8 cellular contexts compared by ENCODE assay signal in genomic region chr6:98947411-98948292, GRCh38. TPM values are rescaled to one million over a fixed set of nuclear protein-coding genes. Genes with fewer than 3 reads are reported as not detected.
DNase-seq lines count a peak whose midpoint lies in the region; ATAC-seq and TF ChIP-seq lines count a peak whose summit lies in the region.

Gene FBXL4, minus strand, starts transcription at chr6:98947946. Its CDS starts 20,958 bp downstream, at chr6:98926988.

- H3K4me1 ChIP-seq in right cardiac atrium (ENCODE audit: control insufficient read depth, insufficient read depth, low read length) (no peaks in the 10 kb centered on the region), uterus (no peaks in the 10 kb centered on the region)

- H3K27me3 ChIP-seq in right cardiac atrium (ENCODE audit: control insufficient read depth, insufficient read depth), result no peaks in the 10 kb centered on the region
- no peaks in the 10 kb centered on the region for H3K27me3 ChIP-seq in uterus

- H3K4me3 ChIP-seq in right cardiac atrium (ENCODE audit: low read length) (peak within 1 kb of the TSS; percentile 81), uterus (peak within 1 kb of the TSS; percentile 65 to 99)

- in situ Hi-C loops in GM13977 (cut with MboI; ENCODE audit: low pct_unique_long_range_greater_than_20kb, low sequenced_read_pairs, unreplicated experiment), result no loop called here

- H3K27ac ChIP-seq in right cardiac atrium (ENCODE audit: low read length) (peak within 1 kb of the TSS; percentile 78), uterus (peak within 1 kb of the TSS; percentile 80 to 86)

- TF ChIP-seq POLR2A in uterus (IDR thresholded peaks at IDR 0.05), result peak; percentile 31 to 64

- 2% methylated on average over 93 of the region's 93 CpGs for WGBS in right cardiac atrium

- ATAC-seq in HG02678 (IDR thresholded peaks at IDR 0.05; ENCODE audit: unreplicated experiment) (peak; percentile 84), right cardiac atrium (peak; percentile 97 to 99)

- TF ChIP-seq CTCF in GM13977 (IDR thresholded peaks at IDR 0.05; ENCODE audit: extremely low read depth, insufficient read depth, missing control alignments), result no peak
- TF ChIP-seq CTCF in uterus (IDR thresholded peaks at IDR 0.05), result no peak

- DNase-seq in GM13977 (ENCODE audit: low spot score) (peak; percentile 90), NCI-H1417 (lab: John Stamatoyannopoulos, UW) (peak; percentile 78 to 93 (median 91)), T-helper 2 cell (peak; percentile 63 to 85 (median 74)), amygdala (lab: John Stamatoyannopoulos, UW) (peak in 55 of 56 donors; percentile 34 to 97 (median 76)), right cardiac atrium (peak; percentile 90 to 94 (median 93)), putamen (ENCODE audit: low spot score) (peak; percentile 85), uterus (peak; percentile 79 to 82)

- H3K36me3 ChIP-seq in uterus, result no peaks in the 10 kb centered on the region

- intact Hi-C loops in right cardiac atrium (cut with DNase I) (no loop called here), uterus (cut with DNase I; ENCODE audit: low total_unique reads) (no loop called here)

- H3K9me3 ChIP-seq in right cardiac atrium (ENCODE audit: control insufficient read depth, low read length), result no peaks in the 10 kb centered on the region
- no peaks in the 10 kb centered on the region for H3K9me3 ChIP-seq in uterus

RNA-seq across cellular contexts. Expression of gene FBXL4, which starts in this region (rescaled TPM):
- total RNA-seq in right cardiac atrium, result 10 to 100 TPM; 19.2 to 27.9 (median 25.0) TPM
- polyA plus RNA-seq in right cardiac atrium, result 7.7 TPM
- total RNA-seq in uterus, result 10 to 100 TPM; 16.7 to 40.9 (median 35.8) TPM

Comparison
In these comparisons a context has a peak if more than half of its experiments do, and no peak if none do; other contexts are left out.
1. Peak in every context shown above with its lines: DNase-seq, ATAC-seq, H3K4me3 ChIP-seq and H3K27ac ChIP-seq.